12 cellular contexts compared by ENCODE assay signal in genomic region chr3:73484656-73485248, GRCh38.
DNase-seq lines count a peak whose midpoint lies in the region; ATAC-seq, FAIRE-seq and TF ChIP-seq lines count a peak whose summit lies in the region.
"Had no signal": no experiment of that assay in that cellular context is flagged by ENCODE, and none has a peak within 500 bp of the region (broad histone marks: within the 10 kb centered on the region; RNA-seq: fewer than 3 reads in every experiment).

No MANE protein-coding gene starts in this region.

- no peaks in the 10 kb centered on the region for H3K36me3 ChIP-seq in upper lobe of left lung
- H3K36me3 ChIP-seq in body of pancreas (replicated peaks in 1 of 2; ENCODE audit: insufficient read depth in 1 of 2, low read depth in 2 of 2) = no peaks in the 10 kb centered on the region

- H3K27me3 ChIP-seq in upper lobe of left lung = no peaks in the 10 kb centered on the region
- H3K27me3 ChIP-seq in body of pancreas = no peaks in the 10 kb centered on the region

- no peak for TF ChIP-seq CTCF in GM20000 (IDR thresholded peaks at IDR 0.05; ENCODE audit: extremely low read depth, missing control alignments)
- no peak for TF ChIP-seq CTCF in upper lobe of left lung (IDR thresholded peaks at IDR 0.05)
- no peak for TF ChIP-seq CTCF in body of pancreas (IDR thresholded peaks at IDR 0.05)

- H3K9me3 Mint-ChIP-seq in activated T-helper 17 cell treated with anti-CD3 and anti-CD28 coated beads, Interleukin-2, amount 50 U/mL, for 72 hours = no peaks in the 10 kb centered on the region
- no peaks in the 10 kb centered on the region for H3K9me3 Mint-ChIP-seq in activated T-helper 2 cell treated with anti-CD3 and anti-CD28 coated beads, Interferon-gamma antibody, Interleukin-2, Interleukin-4, amounts not matched to agents 10 μg/mL and 5 μg/mL and 100 μg/mL, durations not matched to agents 14 hours and 24 hours and 36 hours
- H3K9me3 Mint-ChIP-seq: activated T-cell treated with anti-CD3 and anti-CD28 coated beads, Interleukin-2, amount 50 U/mL, for 4 hours; IgD-negative memory B cell had no signal

- intact Hi-C loops in activated T-helper 2 cell treated with anti-CD3 and anti-CD28 coated beads, Interferon-gamma antibody, Interleukin-2, Interleukin-4, amounts not matched to agents 10 μg/mL and 5 μg/mL and 100 μg/mL, durations not matched to agents 14 hours and 24 hours and 36 hours (cut with micrococcal nuclease) = no loop called here
- intact Hi-C loops in body of pancreas (cut with DNase I) = no loop called here

- FAIRE-seq in GM12891 (lab: Jason Lieb, UNC) = no peak
- FAIRE-seq: endometrium had no signal

- H3K27me3 Mint-ChIP-seq in activated T-helper 17 cell treated with anti-CD3 and anti-CD28 coated beads, Interleukin-2, amount 50 U/mL, for 72 hours = peaks cover 23% of the 10 kb centered on the region
- H3K27me3 Mint-ChIP-seq in activated T-helper 2 cell treated with anti-CD3 and anti-CD28 coated beads, Interferon-gamma antibody, Interleukin-2, Interleukin-4, amounts not matched to agents 10 μg/mL and 5 μg/mL and 100 μg/mL, durations not matched to agents 14 hours and 24 hours and 36 hours (ENCODE audit: low read depth) = peaks cover 3% of the 10 kb centered on the region
- H3K27me3 Mint-ChIP-seq: IgD-negative memory B cell had no signal

- TF ChIP-seq EP300 in upper lobe of left lung (IDR thresholded peaks at IDR 0.05) = no peak

- H3K4me3 ChIP-seq in upper lobe of left lung = no peak overlapping the region
- no peak overlapping the region for H3K4me3 ChIP-seq in body of pancreas

- TF ChIP-seq POLR2A in GM12891 (IDR thresholded peaks at IDR 0.05; ENCODE audit: low read depth, low read length) = no peak
- TF ChIP-seq POLR2A in upper lobe of left lung (IDR thresholded peaks at IDR 0.05) = no peak
- no peak for TF ChIP-seq POLR2A in body of pancreas (IDR thresholded peaks at IDR 0.05)

- H3K4me1 Mint-ChIP-seq in activated T-helper 17 cell treated with anti-CD3 and anti-CD28 coated beads, Interleukin-2, amount 50 U/mL, for 72 hours = no peaks in the 10 kb centered on the region
- H3K4me1 Mint-ChIP-seq in activated T-helper 2 cell treated with anti-CD3 and anti-CD28 coated beads, Interferon-gamma antibody, Interleukin-2, Interleukin-4, amounts not matched to agents 10 μg/mL and 5 μg/mL and 100 μg/mL, durations not matched to agents 14 hours and 24 hours and 36 hours (ENCODE audit: low read depth) = no peaks in the 10 kb centered on the region

- 56 to 68% methylated on average over 7 of the region's 7 CpGs for WGBS in upper lobe of left lung, 2 donors
- 76 to 89% methylated on average over 7 of the region's 7 CpGs for WGBS in body of pancreas, 2 donors

- no peak for DNase-seq in GM12891 (ENCODE audit: insufficient read length, low spot score)
- peak; percentile 27 for DNase-seq in GM20000 (ENCODE audit: low spot score)
- DNase-seq in activated effector memory CD4-positive, alpha-beta T cell treated with Interleukin-2 at 50 U/mL for 16 hours = no peak
- DNase-seq in activated T-helper 2 cell treated with anti-CD3 and anti-CD28 coated beads, Interferon-gamma antibody, Interleukin-2, Interleukin-4, amounts not matched to agents 10 μg/mL and 5 μg/mL and 100 μg/mL, durations not matched to agents 14 hours and 24 hours and 36 hours (ENCODE audit: low spot score) = no peak
- no peak for DNase-seq in upper lobe of left lung
- no peak for DNase-seq in body of pancreas
- DNase-seq: activated T-cell treated with anti-CD3 and anti-CD28 coated beads, Interleukin-2, amount 50 U/mL, for 4 hours; mammary epithelial cell had no signal

- no peak overlapping the region for H3K27ac Mint-ChIP-seq in activated T-helper 17 cell treated with anti-CD3 and anti-CD28 coated beads, Interleukin-2, amount 50 U/mL, for 72 hours
- H3K27ac Mint-ChIP-seq in activated T-helper 2 cell treated with anti-CD3 and anti-CD28 coated beads, Interferon-gamma antibody, Interleukin-2, Interleukin-4, amounts not matched to agents 10 μg/mL and 5 μg/mL and 100 μg/mL, durations not matched to agents 14 hours and 24 hours and 36 hours = no peak overlapping the region
- H3K27ac Mint-ChIP-seq: IgD-negative memory B cell had no signal

- H3K27ac ChIP-seq in upper lobe of left lung = no peak overlapping the region
- H3K27ac ChIP-seq in body of pancreas = no peak overlapping the region

- ATAC-seq in HG03060 (IDR thresholded peaks at IDR 0.05; ENCODE audit: low read depth, unreplicated experiment) (peak; percentile 81), upper lobe of left lung (ENCODE audit: low FRiP score in 2 of 2) (no peak), body of pancreas (no peak)
- ATAC-seq in activated T-helper 17 cell treated with anti-CD3 and anti-CD28 coated beads, Interleukin-2, amount 50 U/mL, for 72 hours (replicated peaks) = peak; percentile 19
- ATAC-seq: activated T-cell treated with anti-CD3 and anti-CD28 coated beads, Interleukin-2, amount 50 U/mL, for 4 hours had no signal

- H3K9me3 ChIP-seq in upper lobe of left lung = no peaks in the 10 kb centered on the region
- H3K9me3 ChIP-seq in body of pancreas = no peaks in the 10 kb centered on the region

- H3K36me3 Mint-ChIP-seq in activated T-helper 17 cell treated with anti-CD3 and anti-CD28 coated beads, Interleukin-2, amount 50 U/mL, for 72 hours (ENCODE audit: low read depth) = no peaks in the 10 kb centered on the region
- H3K36me3 Mint-ChIP-seq in activated T-helper 2 cell treated with anti-CD3 and anti-CD28 coated beads, Interferon-gamma antibody, Interleukin-2, Interleukin-4, amounts not matched to agents 10 μg/mL and 5 μg/mL and 100 μg/mL, durations not matched to agents 14 hours and 24 hours and 36 hours (ENCODE audit: low read depth) = no peaks in the 10 kb centered on the region
- H3K36me3 Mint-ChIP-seq: IgD-negative memory B cell had no signal

- H3K4me3 Mint-ChIP-seq in activated T-helper 17 cell treated with anti-CD3 and anti-CD28 coated beads, Interleukin-2, amount 50 U/mL, for 72 hours = no peak overlapping the region
- H3K4me3 Mint-ChIP-seq in activated T-helper 2 cell treated with anti-CD3 and anti-CD28 coated beads, Interferon-gamma antibody, Interleukin-2, Interleukin-4, amounts not matched to agents 10 μg/mL and 5 μg/mL and 100 μg/mL, durations not matched to agents 14 hours and 24 hours and 36 hours (ENCODE audit: low read depth) = no peak overlapping the region
- H3K4me3 Mint-ChIP-seq: activated T-cell treated with anti-CD3 and anti-CD28 coated beads, Interleukin-2, amount 50 U/mL, for 4 hours had no signal

- H3K4me1 ChIP-seq in upper lobe of left lung = peaks cover 3 to 15% (median 7%) of the 10 kb centered on the region in 4 donors
- H3K4me1 ChIP-seq in body of pancreas = peaks cover 20% of the 10 kb centered on the region

TF ChIP-seq in GM12891, 5 proteins besides CTCF, POLR2A, EP300 and RAD21:
- no peak for TF ChIP-seq PAX5 (IDR thresholded peaks at IDR 0.05; ENCODE audit: insufficient read depth, low read length, severe bottlenecking)
- no peak for TF ChIP-seq POLR2AphosphoS5 (IDR thresholded peaks at IDR 0.05; ENCODE audit: low read depth, low read length)
- peak; percentile 65 for TF ChIP-seq SPI1 (IDR thresholded peaks at IDR 0.05; ENCODE audit: low read depth, low read length)
- 0 out of 2 replicates have a peak, but pooled peaks have one; percentile 49 for TF ChIP-seq POU2F2 (IDR thresholded peaks at IDR 0.05; ENCODE audit: low read depth, low read length)
- TF ChIP-seq TAF1 (IDR thresholded peaks at IDR 0.05; ENCODE audit: low read depth, low read length) = no peak
TF ChIP-seq in GM12891: peak in this region for 2.

Comparison
In these comparisons a context has a peak if more than half of its experiments do, and no peak if none do; other contexts are left out.
1. ATAC-seq: peak in HG03060 (single experiment) and activated T-helper 17 cell treated with anti-CD3 and anti-CD28 coated beads, Interleukin-2, amount 50 U/mL, for 72 hours (single experiment); none in upper lobe of left lung (0 of 2) and body of pancreas (single experiment).